In genomic region chr4:173182403-173182802, GRCh38 we compare ENCODE assay signal across 13 cellular contexts. TPM values are rescaled to one million over a fixed set of nuclear protein-coding genes. Genes with fewer than 3 reads are reported as not detected.
DNase-seq lines count a peak whose midpoint lies in the region; ATAC-seq and TF ChIP-seq lines count a peak whose summit lies in the region.
"Had no signal": no experiment of that assay in that cellular context is flagged by ENCODE, and none has a peak within 500 bp of the region (broad histone marks: within the 10 kb centered on the region; RNA-seq: fewer than 3 reads in every experiment).

No MANE protein-coding gene starts in this region.

- WGBS in body of pancreas, 2 donors: 58 to 63% methylated on average over 4 of the region's 4 CpGs

- H3K36me3 ChIP-seq in body of pancreas (replicated peaks in 1 of 2; ENCODE audit: insufficient read depth in 1 of 2, low read depth in 2 of 2) (no peaks in the 10 kb centered on the region), colonic mucosa (no peaks in the 10 kb centered on the region)

- H3K4me1 ChIP-seq in body of pancreas (peaks cover 39% of the 10 kb centered on the region), colonic mucosa (no peaks in the 10 kb centered on the region)

- DNase-seq in AG20443 (ENCODE audit: low spot score): peak; percentile 51
- peak; percentile 71 for DNase-seq in HK-2 (ENCODE audit: unreplicated experiment)
- DNase-seq in body of pancreas: peak in 1 of 4 donors; percentile 15
- peak; percentile 85 for DNase-seq in kidney glomerular epithelial cell (lab: John Stamatoyannopoulos, UW)
- no peak for DNase-seq in colonic mucosa
- DNase-seq in stimulated activated naive CD4-positive, alpha-beta T cell treated with Interleukin-2 at 50 U/mL for 16 hours (lab: John Stamatoyannopoulos, UW): no peak
- DNase-seq: activated effector memory CD4-positive, alpha-beta T cell treated with anti-CD3 and anti-CD28 coated beads, Interleukin-2, amount 50 U/mL, for 16 hours; NCI-H446 treated with DMSO at 0.1 percent for 48 hours; T-helper 9 cell had no signal

- TF ChIP-seq CTCF in body of pancreas (IDR thresholded peaks at IDR 0.05) (no peak), colonic mucosa (IDR thresholded peaks at IDR 0.05) (no peak)

- no peaks in the 10 kb centered on the region for H3K9me3 ChIP-seq in body of pancreas
- no peaks in the 10 kb centered on the region for H3K9me3 ChIP-seq in colonic mucosa

- H3K27me3 ChIP-seq in body of pancreas (no peaks in the 10 kb centered on the region), colonic mucosa (no peaks in the 10 kb centered on the region)

- no peak overlapping the region for H3K9ac ChIP-seq in colonic mucosa (ENCODE audit: low read depth in 2 of 2, low read length in 2 of 2)

- H3K27ac ChIP-seq in body of pancreas (no peak overlapping the region), colonic mucosa (no peak overlapping the region)
- H3K27ac ChIP-seq: skin epidermis had no signal

- no peak for TF ChIP-seq POLR2A in body of pancreas (IDR thresholded peaks at IDR 0.05)

- ATAC-seq in body of pancreas: peak; percentile 21
- no peak for ATAC-seq in GM21526 (IDR thresholded peaks at IDR 0.05; ENCODE audit: low FRiP score, unreplicated experiment)
- no peak for ATAC-seq in GM19452 (IDR thresholded peaks at IDR 0.05; ENCODE audit: unreplicated experiment)
- ATAC-seq: stimulated activated memory B cell treated with anti-CD40 and anti-IgM and Interleukin-4, amounts not matched to agents 10 μg/mL and 1 μg/mL and 100 μg/mL, for 72 hours had no signal

- intact Hi-C loops in body of pancreas (cut with DNase I) (no loop called here), colonic mucosa (cut with DNase I) (no loop called here)

- H3K4me3 ChIP-seq in body of pancreas (no peak overlapping the region), colonic mucosa (no peak overlapping the region)
- H3K4me3 ChIP-seq: skin epidermis had no signal

RNA-seq across cellular contexts. Expression of gene GALNT7, which starts 13.8 kb away (rescaled TPM):
- total RNA-seq in body of pancreas (10 to 100 TPM; 20.4 to 32.4 TPM), colonic mucosa (100 to 1,000 TPM in 1 of 2 donors, 10 to 100 TPM in 1; 83.5 to 138 TPM)

Comparison
In these comparisons a context has a peak if more than half of its experiments do, and no peak if none do; other contexts are left out.
1. DNase-seq: peak in AG20443 (single experiment), HK-2 (single experiment) and kidney glomerular epithelial cell (single experiment); none in colonic mucosa (single experiment) and stimulated activated naive CD4-positive, alpha-beta T cell treated with Interleukin-2 at 50 U/mL for 16 hours (single experiment).